19 cellular contexts compared by ENCODE assay signal in genomic region chr16:22728167-22728836, GRCh38.
DNase-seq lines count a peak whose midpoint lies in the region; ATAC-seq and TF ChIP-seq lines count a peak whose summit lies in the region.
"Had no signal": no experiment of that assay in that cellular context is flagged by ENCODE, and none has a peak within 500 bp of the region (broad histone marks: within the 10 kb centered on the region; RNA-seq: fewer than 3 reads in every experiment).

No MANE protein-coding gene starts in this region.

- no peak for DNase-seq in left ventricle myocardium superior
- no peak for DNase-seq in right atrium auricular region (ENCODE audit: low spot score)
- DNase-seq in SK-N-SH, result peak; percentile 64
- no peak for DNase-seq in right lobe of liver
- DNase-seq in activated CD4-positive, alpha-beta T cell treated with anti-CD3 and anti-CD28 coated beads for 36 hours, result no peak
- DNase-seq in activated effector memory CD4-positive, alpha-beta T cell treated with anti-CD3 and anti-CD28 coated beads, Interleukin-2, amount 50 U/mL, for 16 hours, result no peak
- DNase-seq in T1000 (lab: John Stamatoyannopoulos, UW), result no peak
- DNase-seq: activated CD8-positive, alpha-beta memory T cell treated with anti-CD3 and anti-CD28 coated beads, Interleukin-2, amount 10 ng/mL, durations not matched to agents 7 days and 5 days; CD4-positive, CD25-positive, alpha-beta regulatory T cell; erythroblast; Karpas-422; NCI-H524 treated with DMSO at 0.1 percent for 48 hours; OCI-M1; psoas muscle; SJCRH30; uterus had no signal

- no peak overlapping the region for H3K27ac ChIP-seq in right atrium auricular region
- peak overlapping the region in 1 of 2 experiments; percentile 68; a peak in 2 of 4 replicates for H3K27ac ChIP-seq in SK-N-SH (ENCODE audit: low read depth in 2 of 2, low read length in 1 of 2)
- no peak overlapping the region for H3K27ac ChIP-seq in right lobe of liver
- H3K27ac ChIP-seq: psoas muscle, SJCRH30, uterus had no signal

- H3K27me3 ChIP-seq in right atrium auricular region (no peaks in the 10 kb centered on the region), SK-N-SH (ENCODE audit: insufficient read depth) (no peaks in the 10 kb centered on the region), right lobe of liver (no peaks in the 10 kb centered on the region)
- H3K27me3 ChIP-seq: SJCRH30, uterus had no signal

- no peaks in the 10 kb centered on the region for H4K20me1 ChIP-seq in SK-N-SH (ENCODE audit: insufficient read depth)

- WGBS in SK-N-SH (ENCODE audit: low lambda C conversion rate), result 2% methylated on average over 4 of the region's 4 CpGs
- 13% methylated on average over 4 of the region's 4 CpGs for WGBS in right lobe of liver (ENCODE audit: insufficient coverage, low coverage, low lambda C conversion rate, missing lambda C conversion rate)

- H3K9ac ChIP-seq in SK-N-SH, result no peak overlapping the region

- H3K4me1 ChIP-seq in right atrium auricular region, result peaks cover 0 to 25% of the 10 kb centered on the region in 2 donors
- H3K4me1 ChIP-seq in SK-N-SH (ENCODE audit: control insufficient read depth in 1 of 2, insufficient read depth in 2 of 2, low read depth in 1 of 2, low read length in 1 of 2), result peaks cover 0 to 21% of the 10 kb centered on the region in 2 experiments; a peak in 2 of 4 replicates
- H3K4me1 ChIP-seq in right lobe of liver, result no peaks in the 10 kb centered on the region
- H3K4me1 ChIP-seq: SJCRH30, uterus had no signal

- TF ChIP-seq RAD21 in SK-N-SH (IDR thresholded peaks at IDR 0.05; ENCODE audit: low read length), result peak; percentile 37

- H3K4me3 ChIP-seq in right atrium auricular region (no peak overlapping the region), SK-N-SH (ENCODE audit: low read depth in 2 of 2, low read length in 1 of 2) (no peak overlapping the region), right lobe of liver (no peak overlapping the region)
- H3K4me3 ChIP-seq: psoas muscle, SJCRH30, uterus had no signal

- no peaks in the 10 kb centered on the region for H3K36me3 Mint-ChIP-seq in activated CD4-positive, alpha-beta T cell treated with anti-CD3 and anti-CD28 coated beads for 36 hours (ENCODE audit: low read depth)
- H3K36me3 Mint-ChIP-seq: activated CD8-positive, alpha-beta memory T cell treated with anti-CD3 and anti-CD28 coated beads, Interleukin-2, amount 10 ng/mL, durations not matched to agents 7 days and 5 days; CD4-positive, CD25-positive, alpha-beta regulatory T cell had no signal

- H2AFZ ChIP-seq in SK-N-SH (ENCODE audit: low read depth), result no peak overlapping the region

- H3F3A ChIP-seq in SK-N-SH (replicated peaks; ENCODE audit: insufficient read depth), result no peaks in the 10 kb centered on the region

- peak; percentile 67 for ATAC-seq in left ventricle myocardium superior
- ATAC-seq in right lobe of liver, result peak; percentile 38 to 89 (median 73)
- ATAC-seq in HG03457 (IDR thresholded peaks at IDR 0.05; ENCODE audit: unreplicated experiment), result no peak
- ATAC-seq in activated CD4-positive, alpha-beta T cell treated with anti-CD3 and anti-CD28 coated beads for 36 hours, result no peak
- ATAC-seq: activated CD8-positive, alpha-beta memory T cell treated with anti-CD3 and anti-CD28 coated beads, Interleukin-2, amount 10 ng/mL, durations not matched to agents 7 days and 5 days; psoas muscle had no signal

- POLR2A ChIA-PET in SK-N-SH (lab: Yijun Ruan, JAX), result interaction anchor here (1.0 kb wide), 1 partner anchor 36 kb away, joined by 3 read pairs; no protein-coding TSS in a partner anchor
- POLR2A ChIA-PET in activated CD4-positive, alpha-beta T cell treated with anti-CD3 and anti-CD28 coated beads for 36 hours (lab: Charles Lee), result no interaction called here

- H3K9me3 Mint-ChIP-seq in activated CD4-positive, alpha-beta T cell treated with anti-CD3 and anti-CD28 coated beads for 36 hours (ENCODE audit: low read depth), result no peaks in the 10 kb centered on the region
- H3K9me3 Mint-ChIP-seq: activated T-helper 2 cell treated with anti-CD3 and anti-CD28 coated beads, Interferon-gamma antibody, Interleukin-2, Interleukin-4, amounts not matched to agents 10 μg/mL and 5 μg/mL and 100 μg/mL, durations not matched to agents 14 hours and 24 hours and 36 hours; dendritic cell treated with granulocyte-macrophage colony-stimulating factor and Interleukin-4, amounts not matched to agents 40 ng/mL and 50 ng/mL, for 4 days had no signal

- H3K27ac Mint-ChIP-seq in activated CD4-positive, alpha-beta T cell treated with anti-CD3 and anti-CD28 coated beads for 36 hours, result no peak overlapping the region
- H3K27ac Mint-ChIP-seq: activated CD8-positive, alpha-beta memory T cell treated with anti-CD3 and anti-CD28 coated beads, Interleukin-2, amount 10 ng/mL, durations not matched to agents 7 days and 5 days; activated T-helper 2 cell treated with anti-CD3 and anti-CD28 coated beads, Interferon-gamma antibody, Interleukin-2, Interleukin-4, amounts not matched to agents 10 μg/mL and 5 μg/mL and 100 μg/mL, durations not matched to agents 14 hours and 24 hours and 36 hours; CD4-positive, CD25-positive, alpha-beta regulatory T cell; dendritic cell treated with granulocyte-macrophage colony-stimulating factor and Interleukin-4, amounts not matched to agents 40 ng/mL and 50 ng/mL, for 4 days had no signal

- H3K79me2 ChIP-seq in SK-N-SH (ENCODE audit: insufficient read depth), result no peaks in the 10 kb centered on the region

- H3K4me3 Mint-ChIP-seq in activated CD4-positive, alpha-beta T cell treated with anti-CD3 and anti-CD28 coated beads for 36 hours, result no peak overlapping the region
- H3K4me3 Mint-ChIP-seq: activated CD8-positive, alpha-beta memory T cell treated with anti-CD3 and anti-CD28 coated beads, Interleukin-2, amount 10 ng/mL, durations not matched to agents 7 days and 5 days; CD4-positive, CD25-positive, alpha-beta regulatory T cell; dendritic cell treated with granulocyte-macrophage colony-stimulating factor and Interleukin-4, amounts not matched to agents 40 ng/mL and 50 ng/mL, for 4 days had no signal

- H3K4me1 Mint-ChIP-seq in activated CD4-positive, alpha-beta T cell treated with anti-CD3 and anti-CD28 coated beads for 36 hours, result no peaks in the 10 kb centered on the region
- H3K4me1 Mint-ChIP-seq: activated CD8-positive, alpha-beta memory T cell treated with anti-CD3 and anti-CD28 coated beads, Interleukin-2, amount 10 ng/mL, durations not matched to agents 7 days and 5 days; CD4-positive, CD25-positive, alpha-beta regulatory T cell had no signal

- no peak overlapping the region for H3K4me2 ChIP-seq in SK-N-SH

- no peak for TF ChIP-seq CTCF in right atrium auricular region (IDR thresholded peaks at IDR 0.05)
- TF ChIP-seq CTCF in SK-N-SH (IDR thresholded peaks at IDR 0.05), result no peak
- no peak for TF ChIP-seq CTCF in right lobe of liver (IDR thresholded peaks at IDR 0.05)

- H3K9me3 ChIP-seq in right atrium auricular region, result no peaks in the 10 kb centered on the region
- no peaks in the 10 kb centered on the region for H3K9me3 ChIP-seq in SK-N-SH
- H3K9me3 ChIP-seq in right lobe of liver, result no peaks in the 10 kb centered on the region
- H3K9me3 ChIP-seq: psoas muscle, SJCRH30, uterus had no signal

- TF ChIP-seq POLR2A in right lobe of liver (IDR thresholded peaks at IDR 0.05), result no peak

- intact Hi-C loops in left ventricle myocardium superior (cut with micrococcal nuclease) (no loop called here), right lobe of liver (cut with DNase I) (no loop called here)
- intact Hi-C loops in activated CD4-positive, alpha-beta T cell treated with anti-CD3 and anti-CD28 coated beads for 36 hours (cut with DNase I, micrococcal nuclease), result no loop called here

- CTCF ChIA-PET in SK-N-SH (lab: Yijun Ruan, JAX), result interaction anchor here (1.2 kb wide), 1 partner anchor 86 kb away, joined by 3 read pairs; no protein-coding TSS in a partner anchor
- CTCF ChIA-PET in activated CD4-positive, alpha-beta T cell treated with anti-CD3 and anti-CD28 coated beads for 36 hours (lab: Charles Lee), result no interaction called here

- TF ChIP-seq EP300 in SK-N-SH (IDR thresholded peaks at IDR 0.05; ENCODE audit: borderline replicate concordance in 1 of 2, low read depth in 1 of 2, low read length in 1 of 2), result peak in 1 of 2 experiments; percentile 84; a peak in 2 of 4 replicates

- H3K36me3 ChIP-seq in right atrium auricular region (no peaks in the 10 kb centered on the region), SK-N-SH (replicated peaks in 1 of 2; ENCODE audit: control insufficient read depth in 1 of 2, insufficient read depth in 2 of 2, low read length in 1 of 2) (no peaks in the 10 kb centered on the region), right lobe of liver (no peaks in the 10 kb centered on the region)
- H3K36me3 ChIP-seq: SJCRH30, uterus had no signal

- H3K9me2 ChIP-seq in SK-N-SH, result no peaks in the 10 kb centered on the region

- H3K27me3 Mint-ChIP-seq in activated CD4-positive, alpha-beta T cell treated with anti-CD3 and anti-CD28 coated beads for 36 hours, result peaks cover 17% of the 10 kb centered on the region
- H3K27me3 Mint-ChIP-seq: CD4-positive, CD25-positive, alpha-beta regulatory T cell had no signal

TF ChIP-seq in SK-N-SH, 30 proteins besides CTCF, POLR2A, EP300 and RAD21 (continues in another document):
- TF ChIP-seq GATA2 (CRISPR knock-in tag; IDR thresholded peaks at IDR 0.05) (peak; percentile 93), POLR2AphosphoS5 (IDR thresholded peaks at IDR 0.05; ENCODE audit: low read depth, low read length) (no peak), USF1 (IDR thresholded peaks at IDR 0.05; ENCODE audit: borderline replicate concordance, low read depth) (no peak), ZBTB33 (IDR thresholded peaks at IDR 0.05; ENCODE audit: borderline replicate concordance, low read depth) (no peak), TEAD4 (IDR thresholded peaks at IDR 0.05; ENCODE audit: borderline replicate concordance, insufficient read depth) (no peak)

Comparison
In these comparisons a context has a peak if more than half of its experiments do, and no peak if none do; other contexts are left out.
1. ATAC-seq: peak in left ventricle myocardium superior (single experiment) and right lobe of liver (4 of 4); none in HG03457 (single experiment) and activated CD4-positive, alpha-beta T cell treated with anti-CD3 and anti-CD28 coated beads for 36 hours (single experiment).